In genomic region chr1:64162151-64162550, GRCh38 we compare ENCODE assay signal across 15 cellular contexts.
DNase-seq lines count a peak whose midpoint lies in the region; ATAC-seq lines count a peak whose summit lies in the region.
"Had no signal": no experiment of that assay in that cellular context is flagged by ENCODE, and none has a peak within 500 bp of the region (broad histone marks: within the 10 kb centered on the region; RNA-seq: fewer than 3 reads in every experiment).

No MANE protein-coding gene starts in this region.

- peak; percentile 27 for DNase-seq in NCI-H2171 treated with DMSO at 0.1 percent for 48 hours (lab: John Stamatoyannopoulos, UW)
- DNase-seq in NCI-H2171 (lab: John Stamatoyannopoulos, UW), result no peak
- DNase-seq in NCI-H82 (lab: John Stamatoyannopoulos, UW), result peak; percentile 72
- peak; percentile 35 for DNase-seq in left kidney (ENCODE audit: low read depth, low spot score)
- no peak for DNase-seq in NCI-H2196 treated with DMSO at 0.1 percent for 48 hours (lab: John Stamatoyannopoulos, UW; ENCODE audit: unreplicated experiment)
- DNase-seq: activated CD4-positive, alpha-beta T cell treated with anti-CD3 and anti-CD28 coated beads, Interleukin-2, amount 50 U/mL, for 1 hour; activated naive CD4-positive, alpha-beta T cell; DMS79 treated with DMSO at 0.1 percent for 48 hours; kidney glomerular epithelial cell; retina; SW 1271 had no signal

- ATAC-seq in HG03039 (IDR thresholded peaks at IDR 0.05; ENCODE audit: unreplicated experiment) (no peak), HG03196 (IDR thresholded peaks at IDR 0.05; ENCODE audit: unreplicated experiment) (no peak), HG03571 (IDR thresholded peaks at IDR 0.05; ENCODE audit: unreplicated experiment) (no peak)
- ATAC-seq: A549 had no signal

Comparison
In these comparisons a context has a peak if more than half of its experiments do, and no peak if none do; other contexts are left out.
1. DNase-seq: peak in NCI-H2171 treated with DMSO at 0.1 percent for 48 hours (single experiment), NCI-H82 (single experiment) and left kidney (single experiment); none in NCI-H2171 (single experiment) and NCI-H2196 treated with DMSO at 0.1 percent for 48 hours (single experiment).